Comparison of ENCODE assay signal across 23 cellular contexts in genomic region chr11:16891170-16891569, GRCh38.
"Had no signal": no experiment of that assay in that cellular context is flagged by ENCODE, and none has a peak within 500 bp of the region (broad histone marks: within the 10 kb centered on the region; RNA-seq: fewer than 3 reads in every experiment).

No MANE protein-coding gene starts in this region.

- H3K4me3 ChIP-seq: adrenal gland, cardiac muscle cell, esophagus squamous epithelium, lower lobe of right lung, right atrium auricular region, skin epidermis, tibial nerve, vagina had no signal

- DNase-seq: activated CD4-positive, alpha-beta T cell treated with anti-CD3 and anti-CD28 coated beads, Interleukin-2, amount 50 U/mL, for 4 hours; activated gamma-delta T cell treated with Interleukin-2 at 50 U/mL for 16 hours; activated T-cell treated with anti-CD3 and anti-CD28 coated beads for 4 hours; adrenal gland; effector memory CD4-positive, alpha-beta T cell; esophagus squamous epithelium; hippocampal formation; islet precursor cell; left colon; lower lobe of right lung; nephron progenitor cell; occipital lobe; stimulated activated naive CD8-positive, alpha-beta T cell treated with anti-CD3 and anti-CD28 coated beads, Interleukin-15, Interleukin-2, amounts not matched to agents 100 U/mL and 50 U/mL, for 24 hours; substantia nigra had no signal

- H3K4me1 ChIP-seq: adrenal gland, lower lobe of right lung, right atrium auricular region, vagina had no signal

- H3K9me3 ChIP-seq: lower lobe of right lung, vagina had no signal

- H3K36me3 ChIP-seq: adrenal gland, cardiac muscle cell, esophagus squamous epithelium, lower lobe of right lung, right atrium auricular region, tibial nerve, vagina had no signal

- H3K4me3 Mint-ChIP-seq: activated T-helper 1 cell treated with anti-CD3 and anti-CD28 coated beads, Interleukin-12 subunit alpha, Interleukin-12 subunit beta, Interleukin-2, Interleukin-4 antibody, amounts not matched to agents 30 ng/mL and 10 ng/mL and 1 ng/mL, durations not matched to agents 14 hours and 24 hours and 36 hours; mesothelial cell of epicardium; nephron progenitor cell; T-helper 2 cell treated with Interferon-gamma antibody and Interleukin-4, amounts not matched to agents 5 μg/mL and 100 μg/mL, for 36 hours had no signal

- H3K27ac ChIP-seq: adrenal gland, cardiac muscle cell, lower lobe of right lung, right atrium auricular region, skin epidermis, tibial nerve, vagina had no signal

- H3K27ac Mint-ChIP-seq: activated naive CD4-positive, alpha-beta T cell treated with anti-CD3 and anti-CD28 coated beads, Interleukin-2, amount 50 U/mL, for 72 hours; activated T-helper 1 cell treated with anti-CD3 and anti-CD28 coated beads, Interleukin-12 subunit alpha, Interleukin-12 subunit beta, Interleukin-2, Interleukin-4 antibody, amounts not matched to agents 30 ng/mL and 10 ng/mL and 1 ng/mL, durations not matched to agents 14 hours and 24 hours and 36 hours; mesothelial cell of epicardium; nephron progenitor cell; T-helper 2 cell treated with Interferon-gamma antibody and Interleukin-4, amounts not matched to agents 5 μg/mL and 100 μg/mL, for 36 hours had no signal

- ATAC-seq: lower lobe of right lung had no signal

- H3K27me3 ChIP-seq: adrenal gland, cardiac muscle cell, esophagus squamous epithelium, right atrium auricular region, tibial nerve, vagina had no signal
